22 cellular contexts compared by ENCODE assay signal in the genomic region with DNA sequence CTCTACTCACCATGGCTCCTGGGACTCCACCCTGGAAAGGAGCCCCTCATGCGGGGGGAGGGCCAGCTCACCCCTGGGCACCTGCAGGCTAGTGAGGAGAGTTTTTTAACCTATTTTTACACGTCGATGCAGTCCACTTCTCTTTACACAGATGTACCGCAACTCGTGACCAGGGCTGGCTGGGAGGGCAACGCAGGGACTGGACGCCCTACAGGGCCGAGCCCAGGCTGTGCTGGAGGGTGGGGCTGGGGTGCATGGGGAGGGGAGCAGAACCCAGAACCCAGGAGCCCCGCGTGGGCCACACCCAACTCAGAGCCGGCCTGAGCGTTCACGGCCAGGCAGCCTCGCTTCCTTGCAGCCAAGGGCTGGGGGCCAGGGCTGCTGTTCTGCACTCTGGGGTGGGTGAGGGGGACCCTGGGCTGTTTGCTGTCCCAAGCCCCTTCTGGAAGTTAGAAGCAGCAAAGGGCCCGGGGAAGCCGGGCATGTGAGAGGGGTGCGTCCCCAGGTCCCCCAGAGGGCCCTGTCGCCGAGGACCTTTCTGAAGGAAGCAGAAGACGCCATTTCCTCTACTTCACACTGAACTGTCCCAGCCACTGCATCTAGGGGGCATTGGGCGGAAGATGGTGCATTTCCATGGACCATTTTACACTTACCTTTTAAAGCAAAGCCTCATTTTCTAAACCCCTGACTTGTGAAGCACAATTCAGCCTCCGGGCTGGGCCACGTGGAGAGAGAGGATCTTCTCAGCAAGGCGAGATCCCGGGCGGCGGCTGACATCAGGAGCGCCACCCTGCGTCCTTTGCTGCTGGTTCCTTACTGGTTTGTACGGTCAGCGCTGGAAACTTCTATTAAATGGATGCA.
DNase-seq lines count a peak whose midpoint lies in the region; ATAC-seq, FAIRE-seq and TF ChIP-seq lines count a peak whose summit lies in the region.
"Had no signal": no experiment of that assay in that cellular context is flagged by ENCODE, and none has a peak within 500 bp of the region (broad histone marks: within the 10 kb centered on the region; RNA-seq: fewer than 3 reads in every experiment).

No MANE protein-coding gene starts in this region.

- no TSS peak for BruUV-seq in HepG2 (replicated peaks; lab: Mats Ljungman, UMichigan)

- H4K20me1 ChIP-seq in HepG2 (ENCODE audit: insufficient read depth, low read length), result 0 out of 2 replicates have a peak, but pooled peaks cover 4% of the 10 kb centered on the region
- no peaks in the 10 kb centered on the region for H4K20me1 ChIP-seq in osteoblast (ENCODE audit: insufficient read depth, low read length)

- TF ChIP-seq RAD21 in HepG2 (CRISPR knock-in tag; IDR thresholded peaks at IDR 0.05), result no peak

- CTCF ChIA-PET in HepG2 (lab: Yijun Ruan, JAX; ENCODE audit: low intra/inter-chr PET ratio, low total read pairs), result no interaction called here

- no peak overlapping the region for H3K4me3 ChIP-seq in HepG2 (replicated peaks in 1 of 3; ENCODE audit: insufficient read depth in 1 of 3, low read depth in 2 of 3, low read length in 3 of 3)
- no peak overlapping the region for H3K4me3 ChIP-seq in right lobe of liver
- H3K4me3 ChIP-seq in osteoblast (ENCODE audit: insufficient read depth, low read length), result no peak overlapping the region
- H3K4me3 ChIP-seq: SJCRH30 had no signal

- H2AFZ ChIP-seq in HepG2 (ENCODE audit: low read length) (no peak overlapping the region), osteoblast (ENCODE audit: low read length) (no peak overlapping the region)

- no peaks in the 10 kb centered on the region for H3K27me3 Mint-ChIP-seq in activated T-cell treated with anti-CD3 and anti-CD28 coated beads, Interleukin-2, amount 50 U/mL, for 72 hours (ENCODE audit: low read depth)
- H3K27me3 Mint-ChIP-seq: CD4-positive, alpha-beta memory T cell had no signal

- H3K9me3 ChIP-seq in HepG2 (ENCODE audit: low read length) (no peaks in the 10 kb centered on the region), right lobe of liver (no peaks in the 10 kb centered on the region), osteoblast (ENCODE audit: low read depth, low read length) (no peaks in the 10 kb centered on the region)
- H3K9me3 ChIP-seq: SJCRH30 had no signal

- DNase-seq in HepG2 (ENCODE audit: low spot score), result peak; percentile 10
- no peak for DNase-seq in right lobe of liver
- DNase-seq in GM10266 (ENCODE audit: extremely low spot score), result peak; percentile 25
- DNase-seq in SK-MEL-5 (ENCODE audit: low read depth, low spot score), result peak; percentile 62
- DNase-seq in osteoblast (ENCODE audit: insufficient read length, low spot score, missing footprints), result peak; percentile 91
- no peak for DNase-seq in NCI-H1048 (lab: John Stamatoyannopoulos, UW)
- DNase-seq in activated T-cell treated with anti-CD3 and anti-CD28 coated beads, Interleukin-2, amount 50 U/mL, for 72 hours, result no peak
- no peak for DNase-seq in posterior cingulate gyrus
- DNase-seq: CD4-positive, alpha-beta memory T cell; DND-41; GF-D8; GOT3; MM.1S; NCI-H1930; NCI-H446; NCI-H69; OCI-M1; SW 1271 had no signal

- no peaks in the 10 kb centered on the region for H3K4me1 ChIP-seq in HepG2 (ENCODE audit: insufficient read depth, low read length)
- H3K4me1 ChIP-seq in right lobe of liver, result no peaks in the 10 kb centered on the region
- no peaks in the 10 kb centered on the region for H3K4me1 ChIP-seq in osteoblast (ENCODE audit: insufficient read depth, low read length)

- ATAC-seq in HepG2 (no peak), right lobe of liver (no peak)
- no peak for ATAC-seq in activated T-cell treated with anti-CD3 and anti-CD28 coated beads, Interleukin-2, amount 50 U/mL, for 72 hours (replicated peaks in 1 of 2)

- H3K27me3 ChIP-seq in HepG2 (ENCODE audit: control insufficient read depth in 1 of 2, insufficient read depth in 2 of 2, low read length in 2 of 2) (peaks cover 18 to 76% of the 10 kb centered on the region in 2 experiments; a peak in 4 of 5 replicates), right lobe of liver (no peaks in the 10 kb centered on the region), osteoblast (ENCODE audit: insufficient read depth, low read length) (no peaks in the 10 kb centered on the region)

- no peaks in the 10 kb centered on the region for H3K36me3 Mint-ChIP-seq in activated T-cell treated with anti-CD3 and anti-CD28 coated beads, Interleukin-2, amount 50 U/mL, for 72 hours (ENCODE audit: insufficient read depth in 2 of 2)
- H3K36me3 Mint-ChIP-seq: CD4-positive, alpha-beta memory T cell had no signal

- TF ChIP-seq CTCF in HepG2 (CRISPR knock-in tag; IDR thresholded peaks at IDR 0.05) (peak; percentile 43), right lobe of liver (IDR thresholded peaks at IDR 0.05) (no peak), GM10266 (IDR thresholded peaks at IDR 0.05; ENCODE audit: control insufficient read depth, insufficient read depth, low read depth, missing control alignments) (no peak), osteoblast (IDR thresholded peaks at IDR 0.05; ENCODE audit: extremely low read depth, low read depth, low read length) (no peak)

- no peak overlapping the region for H3K27ac Mint-ChIP-seq in activated T-cell treated with anti-CD3 and anti-CD28 coated beads, Interleukin-2, amount 50 U/mL, for 72 hours
- H3K27ac Mint-ChIP-seq: B cell had no signal

- no peaks in the 10 kb centered on the region for H3K36me3 ChIP-seq in HepG2 (replicated peaks in 1 of 2; ENCODE audit: control insufficient read depth in 1 of 2, insufficient read depth in 2 of 2, low read length in 2 of 2)
- no peaks in the 10 kb centered on the region for H3K36me3 ChIP-seq in right lobe of liver
- no peaks in the 10 kb centered on the region for H3K36me3 ChIP-seq in osteoblast (ENCODE audit: insufficient read depth, low read length)
- H3K36me3 ChIP-seq: SJCRH30 had no signal

- no peak for TF ChIP-seq POLR2A in HepG2 (IDR thresholded peaks at IDR 0.05; ENCODE audit: insufficient read depth in 1 of 2, low read depth in 2 of 2, low read length in 2 of 2)
- TF ChIP-seq POLR2A in right lobe of liver (IDR thresholded peaks at IDR 0.05), result no peak

- TF ChIP-seq EP300 in HepG2 (IDR thresholded peaks at IDR 0.05; ENCODE audit: low read depth in 2 of 2, low read length in 2 of 2) (no peak), HepG2 (CRISPR knock-in tag; IDR thresholded peaks at IDR 0.05; ENCODE audit: borderline replicate concordance) (no peak)

- H3K27ac ChIP-seq in HepG2 (ENCODE audit: extremely low read length, insufficient read depth, low read length) (no peak overlapping the region), right lobe of liver (no peak overlapping the region), osteoblast (ENCODE audit: low read depth, low read length) (no peak overlapping the region)
- H3K27ac ChIP-seq: SJCRH30 had no signal

- POLR2A ChIA-PET in HepG2 (lab: Yijun Ruan, JAX), result no interaction called here

- no peaks in the 10 kb centered on the region for H3K79me2 ChIP-seq in HepG2 (ENCODE audit: insufficient read depth, low read length)
- H3K79me2 ChIP-seq in osteoblast (ENCODE audit: insufficient read depth, low read length), result no peaks in the 10 kb centered on the region

- H3K9ac ChIP-seq in HepG2 (ENCODE audit: insufficient read depth, low read depth, low read length), result no peak overlapping the region

- intact Hi-C loops in HepG2 (cut with micrococcal nuclease; ENCODE audit: unreplicated experiment), result no loop called here
- intact Hi-C loops in right lobe of liver (cut with DNase I), result no loop called here
- intact Hi-C loops in posterior cingulate gyrus (cut with DNase I), result loop anchor here (10.0 kb wide), 1 partner anchor 332 kb away; no protein-coding TSS in a partner anchor

- H3K4me1 Mint-ChIP-seq in activated T-cell treated with anti-CD3 and anti-CD28 coated beads, Interleukin-2, amount 50 U/mL, for 72 hours (ENCODE audit: low read depth), result no peaks in the 10 kb centered on the region
- H3K4me1 Mint-ChIP-seq: B cell had no signal

- H3K4me3 Mint-ChIP-seq in activated T-cell treated with anti-CD3 and anti-CD28 coated beads, Interleukin-2, amount 50 U/mL, for 72 hours, result no peak overlapping the region
- H3K4me3 Mint-ChIP-seq: B cell; CD4-positive, alpha-beta memory T cell had no signal

- FAIRE-seq in HepG2 (lab: Jason Lieb, UNC), result no peak
- FAIRE-seq: D721Med, GM12892 had no signal

- H3K9me3 Mint-ChIP-seq in activated T-cell treated with anti-CD3 and anti-CD28 coated beads, Interleukin-2, amount 50 U/mL, for 72 hours, result no peaks in the 10 kb centered on the region
- H3K9me3 Mint-ChIP-seq: CD4-positive, alpha-beta memory T cell had no signal

- H3K4me2 ChIP-seq in HepG2 (ENCODE audit: low read depth, low read length) (no peak overlapping the region; the same call in 1 of the 2 replicates), osteoblast (ENCODE audit: insufficient read depth, low read length) (no peak overlapping the region)

- in situ Hi-C loops in HepG2 (cut with HindIII; ENCODE audit: extremely low pct_ligation_motif_present, low pct_unique_long_range_greater_than_20kb) (no loop called here), SK-MEL-5 (cut with HindIII; ENCODE audit: low pct_unique_long_range_greater_than_20kb, low sequenced_read_pairs) (no loop called here)

- 17% methylated on average over 11 of the region's 31 CpGs for WGBS in HepG2 (ENCODE audit: low lambda C conversion rate)
- 67% methylated on average over 9 of the region's 31 CpGs for WGBS in right lobe of liver (ENCODE audit: insufficient coverage, low coverage, low lambda C conversion rate, missing lambda C conversion rate)

TF ChIP-seq in HepG2, 621 proteins besides CTCF, POLR2A, EP300 and RAD21:
- TF ChIP-seq STAG1 (CRISPR knock-in tag; IDR thresholded peaks at IDR 0.05) (peak; percentile 21; the same call in 1 of the 2 replicates), ZBTB42 (CRISPR knock-in tag; IDR thresholded peaks at IDR 0.05) (no peak)
TF ChIP-seq in HepG2: peak in this region for 1.

Comparison
In these comparisons a context has a peak if more than half of its experiments do, and no peak if none do; other contexts are left out.
1. DNase-seq: peak in HepG2 (single experiment), GM10266 (single experiment), SK-MEL-5 (single experiment) and osteoblast (single experiment); none in right lobe of liver (0 of 3), NCI-H1048 (single experiment), activated T-cell treated with anti-CD3 and anti-CD28 coated beads, Interleukin-2, amount 50 U/mL, for 72 hours (0 of 2) and posterior cingulate gyrus (0 of 10).